9 cellular contexts compared by ENCODE assay signal in the genomic region with DNA sequence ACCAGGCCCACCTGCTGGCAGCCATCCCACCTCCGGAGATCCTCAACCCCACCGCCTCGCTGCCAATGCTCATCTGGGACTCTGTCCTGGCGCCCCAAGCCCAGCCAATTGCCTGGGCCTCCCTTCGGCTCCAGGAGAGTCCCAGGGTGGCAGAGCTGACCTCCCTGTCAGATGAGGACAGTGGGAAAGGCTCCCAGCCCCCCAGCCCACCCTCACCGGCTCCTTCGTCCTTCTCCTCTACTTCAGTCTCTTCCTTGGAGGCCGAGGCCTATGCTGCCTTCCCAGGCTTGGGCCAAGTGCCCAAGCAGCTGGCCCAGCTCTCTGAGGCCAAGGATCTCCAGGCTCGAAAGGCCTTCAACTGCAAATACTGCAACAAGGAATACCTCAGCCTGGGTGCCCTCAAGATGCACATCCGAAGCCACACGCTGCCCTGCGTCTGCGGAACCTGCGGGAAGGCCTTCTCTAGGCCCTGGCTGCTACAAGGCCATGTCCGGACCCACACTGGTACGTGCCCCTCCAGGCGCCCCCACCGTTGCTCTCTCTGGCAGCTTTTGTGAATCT. TPM values are rescaled to one million over a fixed set of nuclear protein-coding genes. Genes with fewer than 3 reads are reported as not detected.
A peak's percentile ranks its signal among the peaks of the same experiment; 100 is the strongest.
DNase-seq lines count a peak whose midpoint lies in the region; ATAC-seq, FAIRE-seq and TF ChIP-seq lines count a peak whose summit lies in the region.
"Had no signal": no experiment of that assay in that cellular context is flagged by ENCODE, and none has a peak within 500 bp of the region (broad histone marks: within the 10 kb centered on the region; RNA-seq: fewer than 3 reads in every experiment).

No MANE protein-coding gene starts in this region.

- DNase-seq in T-helper 2 cell treated with Interferon-gamma antibody and Interleukin-4, amounts not matched to agents 5 μg/mL and 100 μg/mL, for 36 hours (ENCODE audit: low spot score), result no peak
- DNase-seq in T-helper 2 cell (no peak), breast epithelium (ENCODE audit: low spot score in 2 of 2) (no peak), lower leg skin (ENCODE audit: low spot score in 2 of 2) (peak in 1 of 2 donors; percentile 88), thoracic aorta (ENCODE audit: low spot score) (no peak), NAMALWA (ENCODE audit: low spot score) (no peak), small intestine (no peak)

- peaks cover 10% of the 10 kb centered on the region for H3K4me1 Mint-ChIP-seq in T-helper 2 cell treated with Interferon-gamma antibody and Interleukin-4, amounts not matched to agents 5 μg/mL and 100 μg/mL, for 36 hours (ENCODE audit: low read depth)

- ATAC-seq in thoracic aorta (ENCODE audit: insufficient number of reproducible peaks, low FRiP score, low read depth) (no peak), HG03175 (IDR thresholded peaks at IDR 0.05; ENCODE audit: unreplicated experiment) (no peak)

- no peaks in the 10 kb centered on the region for H3K9me3 Mint-ChIP-seq in T-helper 2 cell treated with Interferon-gamma antibody and Interleukin-4, amounts not matched to agents 5 μg/mL and 100 μg/mL, for 36 hours

- H3K27me3 ChIP-seq in breast epithelium (no peaks in the 10 kb centered on the region), thoracic aorta (replicated peaks; ENCODE audit: insufficient read depth) (no peaks in the 10 kb centered on the region), small intestine (ENCODE audit: control insufficient read depth in 2 of 2, insufficient read depth in 2 of 2, low read length in 2 of 2) (no peaks in the 10 kb centered on the region)

- peaks cover 29% of the 10 kb centered on the region for H3K27me3 Mint-ChIP-seq in T-helper 2 cell treated with Interferon-gamma antibody and Interleukin-4, amounts not matched to agents 5 μg/mL and 100 μg/mL, for 36 hours (ENCODE audit: low read depth)

- no peak for TF ChIP-seq POLR2A in breast epithelium (IDR thresholded peaks at IDR 0.05)
- no peak for TF ChIP-seq POLR2A in lower leg skin (IDR thresholded peaks at IDR 0.05)

- TF ChIP-seq CTCF in breast epithelium (IDR thresholded peaks at IDR 0.05) (no peak), lower leg skin (IDR thresholded peaks at IDR 0.05) (no peak), thoracic aorta (IDR thresholded peaks at IDR 0.05) (no peak)

- H3K27ac ChIP-seq in breast epithelium (peak overlapping the region; percentile 50 to 72), thoracic aorta (peak overlapping the region; percentile 20 to 66), small intestine (ENCODE audit: low read depth in 1 of 2, low read length in 1 of 2) (peak overlapping the region in 1 of 2 donors; percentile 48)

- no peaks in the 10 kb centered on the region for H3K9me3 ChIP-seq in breast epithelium
- no peaks in the 10 kb centered on the region for H3K9me3 ChIP-seq in thoracic aorta
- H3K9me3 ChIP-seq in small intestine (ENCODE audit: control insufficient read depth, low read depth), result no peaks in the 10 kb centered on the region

- H3K4me3 Mint-ChIP-seq in T-helper 2 cell treated with Interferon-gamma antibody and Interleukin-4, amounts not matched to agents 5 μg/mL and 100 μg/mL, for 36 hours, result peak overlapping the region; percentile 39

- H3K27ac Mint-ChIP-seq in T-helper 2 cell treated with Interferon-gamma antibody and Interleukin-4, amounts not matched to agents 5 μg/mL and 100 μg/mL, for 36 hours, result no peak overlapping the region

- H3K36me3 ChIP-seq in breast epithelium, result no peaks in the 10 kb centered on the region
- H3K36me3 ChIP-seq in thoracic aorta, result no peaks in the 10 kb centered on the region
- H3K36me3 ChIP-seq in small intestine (ENCODE audit: control insufficient read depth in 2 of 2, insufficient read depth in 2 of 2, low read length in 2 of 2), result no peaks in the 10 kb centered on the region

- H3K36me3 Mint-ChIP-seq in T-helper 2 cell treated with Interferon-gamma antibody and Interleukin-4, amounts not matched to agents 5 μg/mL and 100 μg/mL, for 36 hours (ENCODE audit: low read depth), result no peaks in the 10 kb centered on the region

- no peak for FAIRE-seq in small intestine (lab: Jason Lieb, UNC)

- WGBS in lower leg skin, 2 donors, result 65 to 67% methylated on average over 17 to 18 of the region's 18 CpGs
- 68 to 85% (median 82%) methylated on average over 18 of the region's 18 CpGs for WGBS in small intestine, 3 donors

- H3K4me3 ChIP-seq in breast epithelium (peak overlapping the region; percentile 41 to 72 (median 59)), lower leg skin (ENCODE audit: low read depth, poor library complexity, severe bottlenecking) (peak overlapping the region; percentile 34), thoracic aorta (peak overlapping the region; percentile 87), small intestine (ENCODE audit: low read depth in 1 of 2, low read length in 2 of 2) (no peak overlapping the region)

- intact Hi-C loops in breast epithelium (cut with DNase I; ENCODE audit: low total_unique reads) (no loop called here), lower leg skin (cut with DNase I; ENCODE audit: low total_unique reads) (no loop called here)

- H3K4me1 ChIP-seq in breast epithelium (peaks cover 6 to 11% of the 10 kb centered on the region in 2 donors), thoracic aorta (ENCODE audit: control insufficient read depth in 1 of 2, low read depth in 2 of 2) (peaks cover 27 to 55% of the 10 kb centered on the region in 2 donors), small intestine (ENCODE audit: control insufficient read depth in 2 of 2, insufficient read depth in 1 of 2, low read depth in 1 of 2, low read length in 1 of 2) (peaks cover 2 to 7% of the 10 kb centered on the region in 2 donors)

RNA-seq across cellular contexts. Expression of a gene that starts 1.1 kb away (rescaled TPM):
- total RNA-seq in breast epithelium (1 to 10 TPM in 2 of 3 donors, under 1 TPM in 1; 0.80 to 5.0 (median 4.3) TPM), lower leg skin (1 to 10 TPM in 3 of 4 donors, under 1 TPM in 1; 0.65 to 3.7 (median 1.3) TPM), thoracic aorta (10 to 100 TPM; 13.0 to 19.1 TPM)
- polyA plus RNA-seq in small intestine, result 1 to 10 TPM in 2 of 3 donors, not detected in 1; 1.1 to 6.9 TPM
- total RNA-seq: temporal lobe had no signal

RNA-seq across cellular contexts. Expression of a gene that starts 47.7 kb away (rescaled TPM):
- total RNA-seq in breast epithelium (100 to 1,000 TPM; 224 TPM), lower leg skin (100 to 1,000 TPM in 2 of 4 donors, 10 to 100 TPM in 2; 48.7 to 166 (median 103) TPM), thoracic aorta (100 to 1,000 TPM in 1 of 2 donors, 10 to 100 TPM in 1; 82.4 to 128 TPM)
- polyA plus RNA-seq in small intestine, result 10 to 100 TPM; 51.2 to 76.0 (median 60.8) TPM

Comparison
In these comparisons a context has a peak if more than half of its experiments do, and no peak if none do; other contexts are left out.
1. H3K4me3 ChIP-seq: peak in breast epithelium (3 of 3), lower leg skin (single experiment) and thoracic aorta (single experiment); none in small intestine (0 of 2).